ENCODE assay signal across 1 cellular context in the genomic region with DNA sequence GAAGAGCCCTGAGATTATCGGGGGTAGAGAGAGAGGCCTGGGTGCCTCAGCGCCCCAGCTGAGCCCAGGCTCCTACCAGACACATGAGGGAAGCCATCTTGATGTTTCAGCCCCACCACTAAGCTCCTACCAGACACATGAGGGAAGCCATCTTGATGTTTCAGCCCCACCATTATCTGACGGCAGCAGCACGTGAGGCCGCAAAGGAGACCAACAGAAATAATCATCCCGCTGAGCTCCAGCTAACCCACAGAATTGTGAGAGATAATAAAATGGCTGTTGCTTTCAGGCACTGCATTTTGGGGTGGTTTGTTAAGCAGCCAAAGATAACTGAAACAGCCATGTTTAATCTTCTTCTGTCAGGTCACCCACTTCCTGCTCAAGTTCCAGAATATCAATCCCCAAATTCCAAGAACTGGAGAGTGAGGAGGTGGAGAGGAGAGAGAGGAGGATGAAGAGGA.
TF ChIP-seq lines count a peak whose summit lies in the region.

No MANE protein-coding gene starts in this region.

TF ChIP-seq in GM23338, 12 proteins besides CTCF, POLR2A, EP300 and RAD21:
- no peak for TF ChIP-seq CREB1 (CRISPR knock-in tag; IDR thresholded peaks at IDR 0.05; ENCODE audit: low read depth)
- no peak for TF ChIP-seq ZNF331 (CRISPR knock-in tag; IDR thresholded peaks at IDR 0.05; ENCODE audit: low read depth)
- TF ChIP-seq, protein P1, sequence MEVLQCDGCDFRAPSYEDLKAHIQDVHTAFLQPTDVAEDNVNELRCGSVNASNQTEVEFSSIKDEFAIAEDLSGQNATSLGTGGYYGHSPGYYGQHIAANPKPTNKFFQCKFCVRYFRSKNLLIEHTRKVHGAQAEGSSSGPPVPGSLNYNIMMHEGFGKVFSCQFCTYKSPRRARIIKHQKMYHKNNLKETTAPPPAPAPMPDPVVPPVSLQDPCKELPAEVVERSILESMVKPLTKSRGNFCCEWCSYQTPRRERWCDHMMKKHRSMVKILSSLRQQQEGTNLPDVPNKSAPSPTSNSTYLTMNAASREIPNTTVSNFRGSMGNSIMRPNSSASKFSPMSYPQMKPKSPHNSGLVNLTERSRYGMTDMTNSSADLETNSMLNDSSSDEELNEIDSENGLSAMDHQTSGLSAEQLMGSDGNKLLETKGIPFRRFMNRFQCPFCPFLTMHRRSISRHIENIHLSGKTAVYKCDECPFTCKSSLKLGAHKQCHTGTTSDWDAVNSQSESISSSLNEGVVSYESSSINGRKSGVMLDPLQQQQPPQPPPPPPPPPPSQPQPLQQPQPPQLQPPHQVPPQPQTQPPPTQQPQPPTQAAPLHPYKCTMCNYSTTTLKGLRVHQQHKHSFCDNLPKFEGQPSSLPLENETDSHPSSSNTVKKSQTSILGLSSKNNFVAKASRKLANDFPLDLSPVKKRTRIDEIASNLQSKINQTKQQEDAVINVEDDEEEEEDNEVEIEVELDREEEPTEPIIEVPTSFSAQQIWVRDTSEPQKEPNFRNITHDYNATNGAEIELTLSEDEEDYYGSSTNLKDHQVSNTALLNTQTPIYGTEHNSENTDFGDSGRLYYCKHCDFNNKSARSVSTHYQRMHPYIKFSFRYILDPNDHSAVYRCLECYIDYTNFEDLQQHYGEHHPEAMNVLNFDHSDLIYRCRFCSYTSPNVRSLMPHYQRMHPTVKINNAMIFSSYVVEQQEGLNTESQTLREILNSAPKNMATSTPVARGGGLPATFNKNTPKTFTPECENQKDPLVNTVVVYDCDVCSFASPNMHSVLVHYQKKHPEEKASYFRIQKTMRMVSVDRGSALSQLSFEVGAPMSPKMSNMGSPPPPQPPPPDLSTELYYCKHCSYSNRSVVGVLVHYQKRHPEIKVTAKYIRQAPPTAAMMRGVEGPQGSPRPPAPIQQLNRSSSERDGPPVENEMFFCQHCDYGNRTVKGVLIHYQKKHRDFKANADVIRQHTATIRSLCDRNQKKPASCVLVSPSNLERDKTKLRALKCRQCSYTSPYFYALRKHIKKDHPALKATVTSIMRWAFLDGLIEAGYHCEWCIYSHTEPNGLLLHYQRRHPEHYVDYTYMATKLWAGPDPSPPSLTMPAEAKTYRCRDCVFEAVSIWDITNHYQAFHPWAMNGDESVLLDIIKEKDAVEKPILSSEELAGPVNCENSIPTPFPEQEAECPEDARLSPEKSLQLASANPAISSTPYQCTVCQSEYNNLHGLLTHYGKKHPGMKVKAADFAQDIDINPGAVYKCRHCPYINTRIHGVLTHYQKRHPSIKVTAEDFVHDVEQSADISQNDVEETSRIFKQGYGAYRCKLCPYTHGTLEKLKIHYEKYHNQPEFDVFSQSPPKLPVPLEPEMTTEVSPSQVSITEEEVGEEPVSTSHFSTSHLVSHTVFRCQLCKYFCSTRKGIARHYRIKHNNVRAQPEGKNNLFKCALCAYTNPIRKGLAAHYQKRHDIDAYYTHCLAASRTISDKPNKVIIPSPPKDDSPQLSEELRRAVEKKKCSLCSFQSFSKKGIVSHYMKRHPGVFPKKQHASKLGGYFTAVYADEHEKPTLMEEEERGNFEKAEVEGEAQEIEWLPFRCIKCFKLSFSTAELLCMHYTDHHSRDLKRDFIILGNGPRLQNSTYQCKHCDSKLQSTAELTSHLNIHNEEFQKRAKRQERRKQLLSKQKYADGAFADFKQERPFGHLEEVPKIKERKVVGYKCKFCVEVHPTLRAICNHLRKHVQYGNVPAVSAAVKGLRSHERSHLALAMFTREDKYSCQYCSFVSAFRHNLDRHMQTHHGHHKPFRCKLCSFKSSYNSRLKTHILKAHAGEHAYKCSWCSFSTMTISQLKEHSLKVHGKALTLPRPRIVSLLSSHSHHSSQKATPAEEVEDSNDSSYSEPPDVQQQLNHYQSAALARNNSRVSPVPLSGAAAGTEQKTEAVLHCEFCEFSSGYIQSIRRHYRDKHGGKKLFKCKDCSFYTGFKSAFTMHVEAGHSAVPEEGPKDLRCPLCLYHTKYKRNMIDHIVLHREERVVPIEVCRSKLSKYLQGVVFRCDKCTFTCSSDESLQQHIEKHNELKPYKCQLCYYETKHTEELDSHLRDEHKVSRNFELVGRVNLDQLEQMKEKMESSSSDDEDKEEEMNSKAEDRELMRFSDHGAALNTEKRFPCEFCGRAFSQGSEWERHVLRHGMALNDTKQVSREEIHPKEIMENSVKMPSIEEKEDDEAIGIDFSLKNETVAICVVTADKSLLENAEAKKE (CRISPR knock-in tag; IDR thresholded peaks at IDR 0.05) = no peak
- no peak for TF ChIP-seq NANOG (IDR thresholded peaks at IDR 0.05; ENCODE audit: borderline replicate concordance)
- TF ChIP-seq EZH2phosphoT487 (IDR thresholded peaks at IDR 0.05; ENCODE audit: unreplicated experiment) = no peak
- TF ChIP-seq, protein P2, sequence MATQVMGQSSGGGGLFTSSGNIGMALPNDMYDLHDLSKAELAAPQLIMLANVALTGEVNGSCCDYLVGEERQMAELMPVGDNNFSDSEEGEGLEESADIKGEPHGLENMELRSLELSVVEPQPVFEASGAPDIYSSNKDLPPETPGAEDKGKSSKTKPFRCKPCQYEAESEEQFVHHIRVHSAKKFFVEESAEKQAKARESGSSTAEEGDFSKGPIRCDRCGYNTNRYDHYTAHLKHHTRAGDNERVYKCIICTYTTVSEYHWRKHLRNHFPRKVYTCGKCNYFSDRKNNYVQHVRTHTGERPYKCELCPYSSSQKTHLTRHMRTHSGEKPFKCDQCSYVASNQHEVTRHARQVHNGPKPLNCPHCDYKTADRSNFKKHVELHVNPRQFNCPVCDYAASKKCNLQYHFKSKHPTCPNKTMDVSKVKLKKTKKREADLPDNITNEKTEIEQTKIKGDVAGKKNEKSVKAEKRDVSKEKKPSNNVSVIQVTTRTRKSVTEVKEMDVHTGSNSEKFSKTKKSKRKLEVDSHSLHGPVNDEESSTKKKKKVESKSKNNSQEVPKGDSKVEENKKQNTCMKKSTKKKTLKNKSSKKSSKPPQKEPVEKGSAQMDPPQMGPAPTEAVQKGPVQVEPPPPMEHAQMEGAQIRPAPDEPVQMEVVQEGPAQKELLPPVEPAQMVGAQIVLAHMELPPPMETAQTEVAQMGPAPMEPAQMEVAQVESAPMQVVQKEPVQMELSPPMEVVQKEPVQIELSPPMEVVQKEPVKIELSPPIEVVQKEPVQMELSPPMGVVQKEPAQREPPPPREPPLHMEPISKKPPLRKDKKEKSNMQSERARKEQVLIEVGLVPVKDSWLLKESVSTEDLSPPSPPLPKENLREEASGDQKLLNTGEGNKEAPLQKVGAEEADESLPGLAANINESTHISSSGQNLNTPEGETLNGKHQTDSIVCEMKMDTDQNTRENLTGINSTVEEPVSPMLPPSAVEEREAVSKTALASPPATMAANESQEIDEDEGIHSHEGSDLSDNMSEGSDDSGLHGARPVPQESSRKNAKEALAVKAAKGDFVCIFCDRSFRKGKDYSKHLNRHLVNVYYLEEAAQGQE (IDR thresholded peaks at IDR 0.05; ENCODE audit: unreplicated experiment) = no peak
- TF ChIP-seq EZH2 (IDR thresholded peaks at IDR 0.05; ENCODE audit: low read depth, unreplicated experiment) = no peak
- no peak for TF ChIP-seq ZNF114 (CRISPR knock-in tag; IDR thresholded peaks at IDR 0.05)
- TF ChIP-seq STAT1 (IDR thresholded peaks at IDR 0.05; ENCODE audit: unreplicated experiment) = no peak
- TF ChIP-seq JUNB (IDR thresholded peaks at IDR 0.05; ENCODE audit: unreplicated experiment) = no peak
- TF ChIP-seq, protein P3, sequence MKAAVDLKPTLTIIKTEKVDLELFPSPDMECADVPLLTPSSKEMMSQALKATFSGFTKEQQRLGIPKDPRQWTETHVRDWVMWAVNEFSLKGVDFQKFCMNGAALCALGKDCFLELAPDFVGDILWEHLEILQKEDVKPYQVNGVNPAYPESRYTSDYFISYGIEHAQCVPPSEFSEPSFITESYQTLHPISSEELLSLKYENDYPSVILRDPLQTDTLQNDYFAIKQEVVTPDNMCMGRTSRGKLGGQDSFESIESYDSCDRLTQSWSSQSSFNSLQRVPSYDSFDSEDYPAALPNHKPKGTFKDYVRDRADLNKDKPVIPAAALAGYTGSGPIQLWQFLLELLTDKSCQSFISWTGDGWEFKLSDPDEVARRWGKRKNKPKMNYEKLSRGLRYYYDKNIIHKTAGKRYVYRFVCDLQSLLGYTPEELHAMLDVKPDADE (IDR thresholded peaks at IDR 0.05) = no peak
- TF ChIP-seq POLR2AphosphoS5 (IDR thresholded peaks at IDR 0.05; ENCODE audit: low read depth) = no peak
